Comparison of ENCODE assay signal across 25 cellular contexts in the genomic region with DNA sequence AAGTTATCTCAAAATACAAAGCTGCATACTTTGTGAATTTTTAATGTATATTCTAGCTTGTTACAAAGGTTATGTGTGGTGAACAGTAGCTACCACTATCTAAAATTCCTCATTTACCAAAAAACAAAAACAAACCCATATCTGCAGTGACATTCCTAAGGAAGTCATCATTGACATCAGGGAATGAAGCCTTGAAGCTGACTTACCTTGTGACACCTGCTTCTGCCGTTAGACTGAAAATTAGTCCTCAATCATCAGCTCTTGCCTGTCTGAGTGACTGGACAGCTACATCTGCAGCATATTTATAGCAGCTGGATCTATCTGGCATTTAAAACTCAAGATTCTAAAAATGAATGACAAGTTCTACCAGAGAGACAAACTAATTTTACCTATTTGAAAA. TPM values are rescaled to one million over a fixed set of nuclear protein-coding genes. Genes with fewer than 3 reads are reported as not detected.
"Had no signal": no experiment of that assay in that cellular context is flagged by ENCODE, and none has a peak within 500 bp of the region (broad histone marks: within the 10 kb centered on the region; RNA-seq: fewer than 3 reads in every experiment).

No MANE protein-coding gene starts in this region.

- H3K27me3 ChIP-seq: esophagus muscularis mucosa, gastrocnemius medialis, heart right ventricle, left lung, spleen, transverse colon had no signal

- H3K4me3 Mint-ChIP-seq: effector memory CD8-positive, alpha-beta T cell; memory B cell; mesothelial cell of epicardium; natural killer cell treated with Interleukin-12 subunit alpha and Interleukin-12 subunit beta and Interleukin-15 and Interleukin-18, amount 100 ng/mL, for 72 hours; stimulated activated memory B cell treated with anti-CD40 and anti-IgM and Interleukin-4, amounts not matched to agents 10 μg/mL and 1 μg/mL and 100 μg/mL, for 72 hours; stimulated activated naive CD8-positive, alpha-beta T cell treated with anti-CD3 and anti-CD28 coated beads, Interleukin-15, Interleukin-2, amounts not matched to agents 100 ng/mL and 50 ng/mL, for 24 hours had no signal

- H3K36me3 Mint-ChIP-seq: memory B cell; mesothelial cell of epicardium; natural killer cell treated with Interleukin-12 subunit alpha and Interleukin-12 subunit beta and Interleukin-15 and Interleukin-18, amount 100 ng/mL, for 72 hours; stimulated activated memory B cell treated with anti-CD40 and anti-IgM and Interleukin-4, amounts not matched to agents 10 μg/mL and 1 μg/mL and 100 μg/mL, for 72 hours had no signal

- H3K4me1 ChIP-seq: left lung, lower lobe of right lung, spleen, transverse colon had no signal

- H3K9me3 Mint-ChIP-seq: effector memory CD8-positive, alpha-beta T cell; memory B cell; mesothelial cell of epicardium; natural killer cell treated with Interleukin-12 subunit alpha and Interleukin-12 subunit beta and Interleukin-15 and Interleukin-18, amount 100 ng/mL, for 72 hours; stimulated activated memory B cell treated with anti-CD40 and anti-IgM and Interleukin-4, amounts not matched to agents 10 μg/mL and 1 μg/mL and 100 μg/mL, for 72 hours; stimulated activated naive CD8-positive, alpha-beta T cell treated with anti-CD3 and anti-CD28 coated beads, Interleukin-15, Interleukin-2, amounts not matched to agents 100 ng/mL and 50 ng/mL, for 24 hours had no signal

- H3K36me3 ChIP-seq: esophagus muscularis mucosa, gastrocnemius medialis, heart right ventricle, left lung, lower lobe of right lung, spleen, thoracic aorta, transverse colon had no signal

- H3K27ac ChIP-seq: epithelial cell of prostate, esophagus muscularis mucosa, left lung, lower lobe of right lung, spleen, thoracic aorta, transverse colon had no signal

- H3K9me3 ChIP-seq: esophagus muscularis mucosa, gastrocnemius medialis, heart right ventricle, left lung, lower lobe of right lung, spleen, thoracic aorta, transverse colon had no signal

- H3K4me1 Mint-ChIP-seq: memory B cell; stimulated activated memory B cell treated with anti-CD40 and anti-IgM and Interleukin-4, amounts not matched to agents 10 μg/mL and 1 μg/mL and 100 μg/mL, for 72 hours had no signal

- H3K4me3 ChIP-seq: esophagus muscularis mucosa, gastrocnemius medialis, heart right ventricle, left lung, lower lobe of right lung, spleen, thoracic aorta, transverse colon had no signal

- H3K27me3 Mint-ChIP-seq: stimulated activated naive CD8-positive, alpha-beta T cell treated with anti-CD3 and anti-CD28 coated beads, Interleukin-15, Interleukin-2, amounts not matched to agents 100 ng/mL and 50 ng/mL, for 24 hours had no signal

- H3K27ac Mint-ChIP-seq: effector memory CD8-positive, alpha-beta T cell; memory B cell; mesothelial cell of epicardium; natural killer cell treated with Interleukin-12 subunit alpha and Interleukin-12 subunit beta and Interleukin-15 and Interleukin-18, amount 100 ng/mL, for 72 hours; stimulated activated memory B cell treated with anti-CD40 and anti-IgM and Interleukin-4, amounts not matched to agents 10 μg/mL and 1 μg/mL and 100 μg/mL, for 72 hours; stimulated activated naive CD8-positive, alpha-beta T cell treated with anti-CD3 and anti-CD28 coated beads, Interleukin-15, Interleukin-2, amounts not matched to agents 100 ng/mL and 50 ng/mL, for 24 hours had no signal

- DNase-seq: effector memory CD8-positive, alpha-beta T cell; gastrocnemius medialis; heart right ventricle; hypothalamus; kidney glomerular epithelial cell; left lung; lower lobe of right lung; occipital lobe; posterior cingulate gyrus; spleen; stimulated activated CD4-positive, alpha-beta T cell treated with anti-CD3 and anti-CD28 coated beads, Interleukin-15, amount 100 ng/mL, for 24 hours; stimulated activated CD4-positive, alpha-beta T cell treated with anti-CD3 and anti-CD28 coated beads, Interleukin-1b, Interleukin-23, amount 100 ng/mL, for 48 hours; stimulated activated CD4-positive, alpha-beta T cell treated with anti-CD3 and anti-CD28 coated beads, Interleukin-4, amount 100 ng/mL, for 24 hours; transverse colon had no signal

- ATAC-seq: effector memory CD8-positive, alpha-beta T cell; gastrocnemius medialis; heart right ventricle; left lung; lower lobe of right lung; natural killer cell treated with Interleukin-12 subunit alpha and Interleukin-12 subunit beta and Interleukin-15 and Interleukin-18, amount 100 ng/mL, for 72 hours; sciatic nerve; stimulated activated memory B cell treated with anti-CD40 and anti-IgM and Interleukin-4, amounts not matched to agents 10 μg/mL and 1 μg/mL and 100 μg/mL, for 72 hours had no signal

RNA-seq across cellular contexts. Expression of gene COBL, which starts 43.2 kb away (rescaled TPM):
- total RNA-seq: fibroblast of villous mesenchyme; natural killer cell treated with Interleukin-12 subunit alpha and Interleukin-12 subunit beta and Interleukin-15 and Interleukin-18, amount 100 ng/mL, for 72 hours; pulmonary artery endothelial cell had no signal
